9 cellular contexts compared by ENCODE assay signal in the genomic region with DNA sequence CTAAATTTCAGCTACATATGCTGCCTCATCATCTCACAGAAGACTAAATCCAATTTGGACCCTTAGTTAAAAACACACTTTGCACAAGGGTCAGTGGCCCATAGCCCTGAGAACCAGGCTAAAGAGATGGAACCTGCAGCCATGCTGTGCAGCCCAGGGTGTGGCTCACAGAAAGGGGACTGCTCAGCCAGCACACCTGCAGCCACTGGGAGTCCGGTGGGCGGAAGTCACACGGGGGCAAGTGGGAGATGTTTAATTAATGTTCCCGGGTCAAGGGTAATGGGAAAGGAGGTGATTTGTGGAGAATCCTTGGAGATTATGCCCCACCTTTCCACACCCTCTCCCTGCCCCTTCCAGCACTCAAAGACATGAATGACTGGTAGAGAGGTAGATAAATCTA.
"Had no signal": no experiment of that assay in that cellular context is flagged by ENCODE, and none has a peak within 500 bp of the region (broad histone marks: within the 10 kb centered on the region; RNA-seq: fewer than 3 reads in every experiment).

No MANE protein-coding gene starts in this region.

- DNase-seq: IMR-90, KBM-7, KG1 had no signal

- ATAC-seq: HepG2, K562 had no signal

- H3K4me3 Mint-ChIP-seq: IgD-negative memory B cell had no signal

- H3K4me3 ChIP-seq: K562 had no signal

- H3K4me1 Mint-ChIP-seq: IgD-negative memory B cell had no signal

- FAIRE-seq: HepG2, HTR-8/SVneo, K562 had no signal

- H3K27ac ChIP-seq: HL-60, KMS-11 had no signal
